In the genomic region with DNA sequence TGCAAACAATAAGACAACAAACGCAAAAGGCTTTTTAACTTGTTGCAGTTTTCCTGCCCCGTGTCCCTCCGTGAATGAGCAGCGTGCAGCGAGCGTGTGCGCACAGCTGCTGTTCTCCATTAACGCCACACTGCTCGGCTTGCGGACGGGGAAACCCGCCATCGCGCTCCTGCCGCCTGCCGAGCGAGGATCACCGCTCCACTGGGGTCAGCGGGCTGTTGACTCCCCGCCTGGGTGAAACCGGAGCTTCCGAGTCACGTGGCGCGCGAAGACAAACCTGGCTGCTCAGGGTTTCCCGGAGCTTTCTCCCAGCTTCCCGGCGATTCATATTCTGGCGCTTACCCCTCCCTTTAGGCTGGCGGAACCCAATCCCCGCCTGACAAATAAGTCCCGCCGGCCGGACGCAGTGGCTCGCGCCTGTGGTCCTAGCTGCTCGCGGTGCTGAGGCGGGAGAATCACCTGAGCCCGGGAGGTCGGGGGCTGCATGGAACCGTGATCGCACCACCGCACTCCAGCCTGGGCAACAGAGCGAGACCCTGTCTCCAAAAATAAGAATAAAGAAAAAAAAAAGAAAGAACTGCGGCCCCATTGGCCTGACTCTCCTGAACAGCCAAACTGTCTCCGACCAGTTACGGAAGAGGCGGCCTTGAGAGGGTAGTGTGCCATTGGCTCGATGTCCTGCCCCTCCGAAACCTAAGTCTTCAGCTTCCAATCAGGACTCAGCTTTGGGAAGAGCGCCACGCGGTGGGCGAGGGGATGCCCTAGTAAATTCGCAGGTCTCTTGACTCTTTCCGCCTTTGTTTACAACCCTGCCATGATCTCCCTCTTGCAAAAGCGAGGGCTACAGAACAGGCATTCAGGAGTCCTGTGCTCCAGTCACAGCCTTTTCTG, we compare ENCODE assay signal across 1 cellular context.
TF ChIP-seq lines count a peak whose summit lies in the region.

A gene with protein sequence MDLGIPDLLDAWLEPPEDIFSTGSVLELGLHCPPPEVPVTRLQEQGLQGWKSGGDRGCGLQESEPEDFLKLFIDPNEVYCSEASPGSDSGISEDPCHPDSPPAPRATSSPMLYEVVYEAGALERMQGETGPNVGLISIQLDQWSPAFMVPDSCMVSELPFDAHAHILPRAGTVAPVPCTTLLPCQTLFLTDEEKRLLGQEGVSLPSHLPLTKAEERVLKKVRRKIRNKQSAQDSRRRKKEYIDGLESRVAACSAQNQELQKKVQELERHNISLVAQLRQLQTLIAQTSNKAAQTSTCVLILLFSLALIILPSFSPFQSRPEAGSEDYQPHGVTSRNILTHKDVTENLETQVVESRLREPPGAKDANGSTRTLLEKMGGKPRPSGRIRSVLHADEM (plus strand): TSS at position 794 of the 891 bp plus-strand sequence. CDS start 624 bp downstream, outside the sequence.

TF ChIP-seq in HCT116, 20 proteins besides CTCF, POLR2A, EP300 and RAD21 (continued from another document):
- no peak for TF ChIP-seq REST (IDR thresholded peaks at IDR 0.05; ENCODE audit: low read depth)
- TF ChIP-seq ZBTB33 (IDR thresholded peaks at IDR 0.05; ENCODE audit: extremely low read depth, insufficient replicate concordance, low read length): no peak
- TF ChIP-seq POLR2AphosphoS5 (IDR thresholded peaks at IDR 0.05; ENCODE audit: low read depth, low read length): peak; percentile 84
- TF ChIP-seq ZNF274 (IDR thresholded peaks at IDR 0.05; ENCODE audit: low read depth, low read length): no peak
- TF ChIP-seq SIN3A (IDR thresholded peaks at IDR 0.05; ENCODE audit: low read depth): no peak
- TF ChIP-seq CBX3 (IDR thresholded peaks at IDR 0.05; ENCODE audit: low read depth): no peak
- no peak for TF ChIP-seq SP1 (IDR thresholded peaks at IDR 0.05; ENCODE audit: low read depth)
TF ChIP-seq in HCT116: peak in this region for 2.
